In genomic region chr7:135168489-135169140, GRCh38 we compare ENCODE assay signal across 8 cellular contexts. TPM values are rescaled to one million over a fixed set of nuclear protein-coding genes. Genes with fewer than 3 reads are reported as not detected.
DNase-seq lines count a peak whose midpoint lies in the region; ATAC-seq and TF ChIP-seq lines count a peak whose summit lies in the region.

No MANE protein-coding gene starts in this region.

- peaks cover 29% of the 10 kb centered on the region for H3K36me3 Mint-ChIP-seq in activated naive CD8-positive, alpha-beta T cell treated with anti-CD3 and anti-CD28 coated beads, Interleukin-2, amount 10 ng/mL, durations not matched to agents 7 days and 5 days

- H3K4me1 Mint-ChIP-seq in activated naive CD8-positive, alpha-beta T cell treated with anti-CD3 and anti-CD28 coated beads, Interleukin-2, amount 10 ng/mL, durations not matched to agents 7 days and 5 days, result peaks cover 32% of the 10 kb centered on the region

- H2BK15ac ChIP-seq in mesendoderm (replicated peaks; ENCODE audit: low read depth), result no peak overlapping the region

- H2BK120ac ChIP-seq in mesendoderm (ENCODE audit: low read depth, low read length), result no peak overlapping the region

- no peaks in the 10 kb centered on the region for H3K27me3 ChIP-seq in left ventricle myocardium inferior (ENCODE audit: low read depth)
- H3K27me3 ChIP-seq in heart right ventricle, result no peaks in the 10 kb centered on the region
- H3K27me3 ChIP-seq in mesendoderm (ENCODE audit: insufficient read depth, low read length, poor library complexity), result no peaks in the 10 kb centered on the region
- H3K27me3 ChIP-seq in vagina, result no peaks in the 10 kb centered on the region

- peaks cover 73% of the 10 kb centered on the region for H3K4me1 ChIP-seq in left ventricle myocardium inferior
- peaks cover 20 to 78% (median 65%) of the 10 kb centered on the region in 9 donors for H3K4me1 ChIP-seq in heart right ventricle
- peaks cover 2% of the 10 kb centered on the region for H3K4me1 ChIP-seq in mesendoderm (ENCODE audit: control insufficient read depth, low read depth, low read length)
- peaks cover 43% of the 10 kb centered on the region for H3K4me1 ChIP-seq in vagina

- H3K18ac ChIP-seq in mesendoderm (ENCODE audit: low read length), result no peak overlapping the region

- no peak overlapping the region for H3K4ac ChIP-seq in mesendoderm (ENCODE audit: low read depth, low read length)

- peak overlapping the region; percentile 15 for H3K56ac ChIP-seq in mesendoderm (ENCODE audit: low read length)

- no peak overlapping the region for H3K9ac ChIP-seq in mesendoderm (ENCODE audit: low read length)

- no peak overlapping the region for H2AK5ac ChIP-seq in mesendoderm (ENCODE audit: low read length)

- DNase-seq in left ventricle myocardium inferior, result no peak
- DNase-seq in heart right ventricle, result no peak
- DNase-seq in activated naive CD8-positive, alpha-beta T cell treated with anti-CD3 and anti-CD28 coated beads, Interleukin-2, amount 10 ng/mL, durations not matched to agents 7 days and 5 days, result no peak
- no peak for DNase-seq in mesendoderm
- no peak for DNase-seq in vagina (ENCODE audit: extremely low spot score in 2 of 2)
- no peak for DNase-seq in posterior vena cava (ENCODE audit: low spot score)
- DNase-seq in SK-N-DZ (ENCODE audit: low spot score), result no peak
- DNase-seq in D341Med (ENCODE audit: low spot score), result no peak

- H3K23ac ChIP-seq in mesendoderm (ENCODE audit: low read length), result no peak overlapping the region

- intact Hi-C loops in left ventricle myocardium inferior (cut with micrococcal nuclease), result no loop called here
- intact Hi-C loops in heart right ventricle (cut with DNase I), result loop anchor here in 5 of 10 donors (2.0 to 10.0 kb wide), 5 partner anchors 174 to 484 kb away; partner anchors contain the start of gene AGBL3 (in 2 of the 5)
- intact Hi-C loops in vagina (cut with DNase I), result loop anchor here (10.0 kb wide), 1 partner anchor 484 kb away; no protein-coding TSS in a partner anchor
- intact Hi-C loops in posterior vena cava (cut with DNase I), result loop anchor here (5.0 to 10.0 kb wide), 3 partner anchors 181 to 484 kb away; partner anchors contain the start of gene AGBL3 (in 2 of the 2)

- peaks cover 17% of the 10 kb centered on the region for H3K79me1 ChIP-seq in mesendoderm (ENCODE audit: low read length)

- WGBS in heart right ventricle, 2 donors, result 89 to 92% methylated on average over 13 of the region's 13 CpGs
- no CpG with 5 or more reads among the region's 13 CpGs for WGBS in mesendoderm (ENCODE audit: extremely low coverage, insufficient coverage, low lambda C conversion rate)

- H3K27me3 Mint-ChIP-seq in activated naive CD8-positive, alpha-beta T cell treated with anti-CD3 and anti-CD28 coated beads, Interleukin-2, amount 10 ng/mL, durations not matched to agents 7 days and 5 days, result no peaks in the 10 kb centered on the region

- no peak for ATAC-seq in heart right ventricle
- no peak for ATAC-seq in activated naive CD8-positive, alpha-beta T cell treated with anti-CD3 and anti-CD28 coated beads, Interleukin-2, amount 10 ng/mL, durations not matched to agents 7 days and 5 days (ENCODE audit: low read depth)

- no peak overlapping the region for H2BK5ac ChIP-seq in mesendoderm (ENCODE audit: low read length)

- no peaks in the 10 kb centered on the region for H3K9me3 Mint-ChIP-seq in activated naive CD8-positive, alpha-beta T cell treated with anti-CD3 and anti-CD28 coated beads, Interleukin-2, amount 10 ng/mL, durations not matched to agents 7 days and 5 days

- H3K4me3 ChIP-seq in left ventricle myocardium inferior (peak overlapping the region; percentile 90), heart right ventricle (peak overlapping the region in 1 of 10 donors; percentile 74), mesendoderm (ENCODE audit: low read length) (no peak overlapping the region), vagina (no peak overlapping the region)

- H3K79me2 ChIP-seq in mesendoderm (ENCODE audit: control insufficient read depth, insufficient read depth, low read length), result peaks cover 10% of the 10 kb centered on the region

- no peak for TF ChIP-seq CTCF in left ventricle myocardium inferior (IDR thresholded peaks at IDR 0.05; ENCODE audit: borderline replicate concordance)
- TF ChIP-seq CTCF in heart right ventricle (IDR thresholded peaks at IDR 0.05), result no peak
- no peak for TF ChIP-seq CTCF in vagina (IDR thresholded peaks at IDR 0.05)

- POLR2A ChIA-PET in activated naive CD8-positive, alpha-beta T cell treated with anti-CD3 and anti-CD28 coated beads, Interleukin-2, amount 10 ng/mL, durations not matched to agents 7 days and 5 days (lab: Charles Lee), result interaction anchor here (1.6 to 4.2 kb wide), 4 partner anchors 17 to 181 kb away, joined by 3 to 49 read pairs (median 30); partner anchors contain the start of genes AGBL3 and TMEM140

- no peak overlapping the region for H4K8ac ChIP-seq in mesendoderm (ENCODE audit: low read depth, low read length)

- peak overlapping the region; percentile 99 for H3K27ac ChIP-seq in left ventricle myocardium inferior (replicated peaks)
- H3K27ac ChIP-seq in heart right ventricle, result peak overlapping the region in 5 of 10 donors; percentile 90 to 99 (median 97)
- H3K27ac ChIP-seq in mesendoderm (ENCODE audit: low read depth, low read length), result no peak overlapping the region
- peak overlapping the region; percentile 98 for H3K27ac ChIP-seq in vagina

- H3K36me3 ChIP-seq in left ventricle myocardium inferior (peaks cover 35% of the 10 kb centered on the region), heart right ventricle (peaks cover 0 to 52% (median 24%) of the 10 kb centered on the region in 9 donors), mesendoderm (ENCODE audit: control insufficient read depth, insufficient read depth, low read length) (peaks cover 16% of the 10 kb centered on the region), vagina (peaks cover 0 to 10% of the 10 kb centered on the region in 2 donors)

- no peaks in the 10 kb centered on the region for H3K9me3 ChIP-seq in left ventricle myocardium inferior (replicated peaks)
- no peaks in the 10 kb centered on the region for H3K9me3 ChIP-seq in heart right ventricle
- no peaks in the 10 kb centered on the region for H3K9me3 ChIP-seq in vagina

- no peak for TF ChIP-seq POLR2A in vagina (IDR thresholded peaks at IDR 0.05)

- peak overlapping the region; percentile 92 for H3K27ac Mint-ChIP-seq in activated naive CD8-positive, alpha-beta T cell treated with anti-CD3 and anti-CD28 coated beads, Interleukin-2, amount 10 ng/mL, durations not matched to agents 7 days and 5 days

- peak overlapping the region; percentile 92 for H3K4me3 Mint-ChIP-seq in activated naive CD8-positive, alpha-beta T cell treated with anti-CD3 and anti-CD28 coated beads, Interleukin-2, amount 10 ng/mL, durations not matched to agents 7 days and 5 days

- H3K4me2 ChIP-seq in mesendoderm (ENCODE audit: low read length), result no peak overlapping the region

- no peak overlapping the region for H4K5ac ChIP-seq in mesendoderm (ENCODE audit: low read length)

RNA-seq across cellular contexts. Expression of gene CYREN, which starts 1.9 kb away (rescaled TPM):
- total RNA-seq in left ventricle myocardium inferior, result 29.8 TPM
- total RNA-seq in heart right ventricle, result 10 to 100 TPM; 16.0 to 33.3 (median 22.6) TPM
- polyA plus RNA-seq in heart right ventricle, result 10 to 100 TPM; 20.1 to 23.4 TPM
- 10 to 100 TPM; 39.6 to 40.8 TPM for total RNA-seq in activated naive CD8-positive, alpha-beta T cell treated with anti-CD3 and anti-CD28 coated beads, Interleukin-2, amount 10 ng/mL, durations not matched to agents 7 days and 5 days
- polyA plus RNA-seq in mesendoderm (2013, experiment 1 of 2), result 32.4 TPM
- polyA plus RNA-seq in mesendoderm (2013, experiment 2 of 2), result 31.9 TPM
- 33.4 TPM for total RNA-seq in vagina
- 10 to 100 TPM; 26.8 to 31.7 TPM for total RNA-seq in posterior vena cava
- polyA plus RNA-seq in SK-N-DZ (2014; cell fraction: cytosol; rRNA removed), result 53.3 and 68.1 TPM in 2 replicates
- polyA plus RNA-seq in SK-N-DZ (2014; cell fraction: nucleus; rRNA removed), result 41.9 and 47.3 TPM in 2 replicates

RNA-seq across cellular contexts. Expression of gene TMEM140, which starts 20.7 kb away (rescaled TPM):
- total RNA-seq in left ventricle myocardium inferior, result 23.3 TPM
- total RNA-seq in heart right ventricle, result 10 to 100 TPM; 15.7 to 74.1 (median 26.2) TPM
- 10 to 100 TPM in 1 of 2 donors, 1 to 10 TPM in 1; 6.1 to 28.3 TPM for polyA plus RNA-seq in heart right ventricle
- total RNA-seq in activated naive CD8-positive, alpha-beta T cell treated with anti-CD3 and anti-CD28 coated beads, Interleukin-2, amount 10 ng/mL, durations not matched to agents 7 days and 5 days, result 10 to 100 TPM; 29.8 to 31.0 TPM
- polyA plus RNA-seq in mesendoderm (2013, experiment 1 of 2), result not detected
- polyA plus RNA-seq in mesendoderm (2013, experiment 2 of 2), result not detected
- total RNA-seq in vagina, result 20.4 TPM
- total RNA-seq in posterior vena cava, result 10 to 100 TPM in 1 of 2 donors, 1 to 10 TPM in 1; 8.8 to 12.2 TPM
- polyA plus RNA-seq in SK-N-DZ (2014; cell fraction: cytosol; rRNA removed), result not detected in 2 replicates
- polyA plus RNA-seq in SK-N-DZ (2014; cell fraction: nucleus; rRNA removed), result not detected in 2 replicates

RNA-seq across cellular contexts. Expression of gene WDR91, which starts 42.7 kb away (rescaled TPM):
- total RNA-seq in left ventricle myocardium inferior, result 5.4 TPM
- 10 to 100 TPM in 1 of 10 donors, 1 to 10 TPM in 9; 3.0 to 10.4 (median 5.9) TPM for total RNA-seq in heart right ventricle
- polyA plus RNA-seq in heart right ventricle, result 1 to 10 TPM; 3.7 to 8.6 TPM
- 10 to 100 TPM; 18.7 to 19.1 TPM for total RNA-seq in activated naive CD8-positive, alpha-beta T cell treated with anti-CD3 and anti-CD28 coated beads, Interleukin-2, amount 10 ng/mL, durations not matched to agents 7 days and 5 days
- polyA plus RNA-seq in mesendoderm (2013, experiment 1 of 2), result 4.4 TPM
- 4.7 TPM for polyA plus RNA-seq in mesendoderm (2013, experiment 2 of 2)
- total RNA-seq in vagina, result 31.2 TPM
- 10 to 100 TPM in 1 of 2 donors, 1 to 10 TPM in 1; 9.2 to 11.3 TPM for total RNA-seq in posterior vena cava
- 16.3 and 25.1 TPM in 2 replicates for polyA plus RNA-seq in SK-N-DZ (2014; cell fraction: cytosol; rRNA removed)
- 22.8 and 28.8 TPM in 2 replicates for polyA plus RNA-seq in SK-N-DZ (2014; cell fraction: nucleus; rRNA removed)
